19 cellular contexts compared by ENCODE assay signal in genomic region chr22:41772645-41773044, GRCh38. TPM values are rescaled to one million over a fixed set of nuclear protein-coding genes. Genes with fewer than 3 reads are reported as not detected.
DNase-seq lines count a peak whose midpoint lies in the region; ATAC-seq and TF ChIP-seq lines count a peak whose summit lies in the region.
"Had no signal": no experiment of that assay in that cellular context is flagged by ENCODE, and none has a peak within 500 bp of the region (broad histone marks: within the 10 kb centered on the region; RNA-seq: fewer than 3 reads in every experiment).

No MANE protein-coding gene starts in this region.

- H3K4me2 ChIP-seq in Karpas-422 (ENCODE audit: low read depth, low read length, poor library complexity, severe bottlenecking), result no peak overlapping the region

- in situ Hi-C loops in SK-MEL-5 (cut with HindIII; ENCODE audit: low pct_unique_long_range_greater_than_20kb, low sequenced_read_pairs), result no loop called here

- CTCF ChIA-PET in MCF 10A (lab: Yijun Ruan, JAX), result interaction anchor here (0.6 to 1.1 kb wide), 5 partner anchors 23 to 303 kb away, joined by 3 to 4 read pairs (median 4); no protein-coding TSS in a partner anchor

- H3K27ac ChIP-seq in breast epithelium (no peak overlapping the region), uterus (no peak overlapping the region), Karpas-422 (ENCODE audit: low read length) (no peak overlapping the region)
- H3K27ac ChIP-seq: cardiac muscle cell, left lung, psoas muscle, SJCRH30 had no signal

- no peaks in the 10 kb centered on the region for H3K4me1 ChIP-seq in breast epithelium
- no peaks in the 10 kb centered on the region for H3K4me1 ChIP-seq in uterus
- no peaks in the 10 kb centered on the region for H3K4me1 ChIP-seq in Karpas-422 (ENCODE audit: low read length)
- H3K4me1 ChIP-seq: psoas muscle, SJCRH30 had no signal

- H3K27me3 Mint-ChIP-seq in MCF 10A (ENCODE audit: insufficient read depth, unreplicated experiment), result no peaks in the 10 kb centered on the region
- no peaks in the 10 kb centered on the region for H3K27me3 Mint-ChIP-seq in activated T-helper 17 cell treated with anti-CD3 and anti-CD28 coated beads, Interleukin-2, amount 50 U/mL, for 72 hours
- H3K27me3 Mint-ChIP-seq: activated B cell treated with CpG ODN at 0.5 μM for 24 hours had no signal

- H3K9ac ChIP-seq in Karpas-422 (ENCODE audit: low read length), result no peak overlapping the region

- no peaks in the 10 kb centered on the region for H3K27me3 ChIP-seq in breast epithelium
- no peaks in the 10 kb centered on the region for H3K27me3 ChIP-seq in uterus
- H3K27me3 ChIP-seq in Karpas-422 (ENCODE audit: low read length), result 0 out of 2 replicates have a peak, but pooled peaks cover 3% of the 10 kb centered on the region
- H3K27me3 ChIP-seq: cardiac muscle cell, left lung, SJCRH30 had no signal

- H3K36me3 ChIP-seq in breast epithelium (no peaks in the 10 kb centered on the region), uterus (no peaks in the 10 kb centered on the region), Karpas-422 (ENCODE audit: insufficient read depth, low read length) (no peaks in the 10 kb centered on the region)
- H3K36me3 ChIP-seq: cardiac muscle cell, left lung, SJCRH30 had no signal

- no peak for TF ChIP-seq CTCF in MCF 10A (IDR thresholded peaks at IDR 0.05; ENCODE audit: unreplicated experiment)
- no peak for TF ChIP-seq CTCF in breast epithelium (IDR thresholded peaks at IDR 0.05)
- TF ChIP-seq CTCF in uterus (IDR thresholded peaks at IDR 0.05), result no peak

- H3K9me3 Mint-ChIP-seq in MCF 10A (ENCODE audit: unreplicated experiment), result no peaks in the 10 kb centered on the region
- H3K9me3 Mint-ChIP-seq in activated T-helper 17 cell treated with anti-CD3 and anti-CD28 coated beads, Interleukin-2, amount 50 U/mL, for 72 hours, result no peaks in the 10 kb centered on the region
- H3K9me3 Mint-ChIP-seq: activated B cell treated with CpG ODN at 0.5 μM for 24 hours, neural crest cell had no signal

- peak; percentile 27 for DNase-seq in MCF 10A (ENCODE audit: unreplicated experiment)
- DNase-seq in breast epithelium (ENCODE audit: low spot score in 2 of 2), result no peak
- DNase-seq in SK-MEL-5 (ENCODE audit: low read depth, low spot score), result peak; percentile 24
- peak; percentile 32 for DNase-seq in foreskin melanocyte
- DNase-seq in posterior cingulate gyrus, result no peak
- no peak for DNase-seq in uterus
- DNase-seq in Karpas-422, result no peak
- DNase-seq: activated B cell treated with CpG ODN at 0.5 μM for 24 hours; C1 segment of cervical spinal cord; left lung; NCI-H1417; NCI-H526; psoas muscle; SJCRH30; stimulated activated CD4-positive, alpha-beta T cell treated with anti-CD3 and anti-CD28 coated beads, Interleukin-4, amount 100 ng/mL, for 4 hours; T-helper 2 cell had no signal

- H3K9me3 ChIP-seq in breast epithelium, result no peaks in the 10 kb centered on the region
- H3K9me3 ChIP-seq in uterus, result no peaks in the 10 kb centered on the region
- H3K9me3 ChIP-seq in Karpas-422 (ENCODE audit: low read length), result no peaks in the 10 kb centered on the region
- H3K9me3 ChIP-seq: left lung, psoas muscle, SJCRH30 had no signal

- H3K36me3 Mint-ChIP-seq in MCF 10A (ENCODE audit: insufficient read depth, unreplicated experiment), result no peaks in the 10 kb centered on the region
- no peaks in the 10 kb centered on the region for H3K36me3 Mint-ChIP-seq in activated T-helper 17 cell treated with anti-CD3 and anti-CD28 coated beads, Interleukin-2, amount 50 U/mL, for 72 hours (ENCODE audit: low read depth)

- H3K27ac Mint-ChIP-seq in MCF 10A (ENCODE audit: low read depth, unreplicated experiment), result no peak overlapping the region
- H3K27ac Mint-ChIP-seq in activated T-helper 17 cell treated with anti-CD3 and anti-CD28 coated beads, Interleukin-2, amount 50 U/mL, for 72 hours, result no peak overlapping the region
- H3K27ac Mint-ChIP-seq: activated B cell treated with CpG ODN at 0.5 μM for 24 hours had no signal

- no peaks in the 10 kb centered on the region for H3K79me2 ChIP-seq in Karpas-422 (ENCODE audit: low read length)

- no TSS peak for BruUV-seq in MCF 10A (replicated peaks; lab: Mats Ljungman, UMichigan)

- POLR2A ChIA-PET in MCF 10A (lab: Yijun Ruan, JAX), result interaction anchor here (0.8 to 1.2 kb wide), 3 partner anchors 13 to 28 kb away, joined by 3 to 4 read pairs (median 4); partner anchors contain the start of gene CCDC134

- no peak overlapping the region for H3K4me3 ChIP-seq in breast epithelium
- H3K4me3 ChIP-seq in uterus, result no peak overlapping the region
- H3K4me3 ChIP-seq in Karpas-422 (ENCODE audit: low read length), result no peak overlapping the region
- H3K4me3 ChIP-seq: cardiac muscle cell, left lung, psoas muscle, SJCRH30 had no signal

- H3K4me3 Mint-ChIP-seq in MCF 10A (ENCODE audit: unreplicated experiment), result no peak overlapping the region
- H3K4me3 Mint-ChIP-seq in activated T-helper 17 cell treated with anti-CD3 and anti-CD28 coated beads, Interleukin-2, amount 50 U/mL, for 72 hours, result no peak overlapping the region
- H3K4me3 Mint-ChIP-seq: activated B cell treated with CpG ODN at 0.5 μM for 24 hours, neural crest cell had no signal

- H3K4me1 Mint-ChIP-seq in MCF 10A (ENCODE audit: insufficient read depth, unreplicated experiment), result peaks cover 4% of the 10 kb centered on the region
- H3K4me1 Mint-ChIP-seq in activated T-helper 17 cell treated with anti-CD3 and anti-CD28 coated beads, Interleukin-2, amount 50 U/mL, for 72 hours, result peaks cover 11% of the 10 kb centered on the region
- H3K4me1 Mint-ChIP-seq: neural crest cell had no signal

- no peak overlapping the region for H2AFZ ChIP-seq in Karpas-422 (ENCODE audit: low read length)

- H3K9me2 ChIP-seq in Karpas-422 (replicated peaks; ENCODE audit: insufficient read depth, low read length), result no peaks in the 10 kb centered on the region

- no peaks in the 10 kb centered on the region for H4K20me1 ChIP-seq in Karpas-422 (ENCODE audit: insufficient read depth, low read depth, low read length)

- no peak for ATAC-seq in activated T-helper 17 cell treated with anti-CD3 and anti-CD28 coated beads, Interleukin-2, amount 50 U/mL, for 72 hours (replicated peaks)
- ATAC-seq: left lung, psoas muscle had no signal

- TF ChIP-seq POLR2A in breast epithelium (IDR thresholded peaks at IDR 0.05), result no peak
- no peak for TF ChIP-seq POLR2A in uterus (IDR thresholded peaks at IDR 0.05)

- intact Hi-C loops in MCF 10A (cut with micrococcal nuclease) (no loop called here), breast epithelium (cut with DNase I; ENCODE audit: low total_unique reads) (no loop called here), posterior cingulate gyrus (cut with DNase I) (no loop called here), uterus (cut with DNase I; ENCODE audit: low total_unique reads) (no loop called here)

RNA-seq across cellular contexts. Expression of gene CCDC134, which starts 27.8 kb away (rescaled TPM):
- total RNA-seq in MCF 10A (2022), result 4.0 and 4.3 TPM in 2 replicates
- 10 to 100 TPM in 2 of 3 donors, 1 to 10 TPM in 1; 4.0 to 12.3 (median 10.8) TPM for total RNA-seq in breast epithelium
- total RNA-seq in SK-MEL-5 (2014; rRNA removed; shearing (Covaris generic)), result 6.5 and 8.8 TPM in 2 replicates
- 19.7 and 21.7 TPM in 2 replicates for polyA plus RNA-seq in SK-MEL-5 (2015; cell fraction: cytosol; rRNA removed)
- polyA plus RNA-seq in SK-MEL-5 (2015; cell fraction: nucleus; rRNA removed), result 6.3 and 8.0 TPM in 2 replicates
- total RNA-seq in uterus, result 10 to 100 TPM in 2 of 4 donors, 1 to 10 TPM in 2; 4.1 to 24.3 (median 11.0) TPM
- 10 to 100 TPM; 21.6 to 22.3 TPM for total RNA-seq in activated T-helper 17 cell treated with anti-CD3 and anti-CD28 coated beads, Interleukin-2, amount 50 U/mL, for 72 hours
- total RNA-seq in Karpas-422 (2014; rRNA removed; shearing (Covaris generic); ENCODE audit: low replicate concordance), result 4.4 and 12.5 TPM in 2 replicates

Comparison
In these comparisons a context has a peak if more than half of its experiments do, and no peak if none do; other contexts are left out.
1. DNase-seq: peak in MCF 10A (single experiment), SK-MEL-5 (single experiment) and foreskin melanocyte (single experiment); none in breast epithelium (0 of 2), posterior cingulate gyrus (0 of 10), uterus (0 of 2) and Karpas-422 (single experiment).